8 cellular contexts compared by ENCODE assay signal in the genomic region with DNA sequence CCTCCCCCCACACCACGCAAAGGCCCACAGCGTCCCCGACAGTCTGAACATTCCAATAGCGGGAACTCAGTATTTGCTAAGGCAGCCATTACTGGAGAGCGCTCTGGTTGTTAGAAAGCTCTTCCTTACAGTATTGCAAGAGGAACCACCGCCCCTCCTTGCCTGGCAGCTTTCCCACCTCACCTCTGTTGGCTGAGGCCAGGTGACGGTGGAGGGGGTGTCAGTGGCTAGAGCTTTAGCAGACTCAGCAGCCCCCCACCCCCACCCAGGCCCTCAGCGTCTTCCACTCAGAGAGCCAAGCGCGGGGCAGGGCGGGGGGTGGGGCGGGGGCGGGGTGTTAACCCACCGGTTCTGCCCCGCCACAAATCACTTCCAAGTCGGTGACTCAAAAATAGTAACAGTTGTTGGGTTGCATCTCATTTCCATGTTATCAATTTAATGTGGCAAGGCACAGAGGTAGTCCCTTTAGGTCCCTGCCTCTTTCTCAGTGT. TPM values are rescaled to one million over a fixed set of nuclear protein-coding genes. Genes with fewer than 3 reads are reported as not detected.
DNase-seq lines count a peak whose midpoint lies in the region; ATAC-seq and TF ChIP-seq lines count a peak whose summit lies in the region.

No MANE protein-coding gene starts in this region.

- H3K4me3 ChIP-seq in SU-DHL-6 (ENCODE audit: insufficient read depth, low read length, poor library complexity, severe bottlenecking) (peak overlapping the region; percentile 69), urinary bladder (ENCODE audit: low read depth, low read length) (peak overlapping the region; percentile 5)

- H3K79me2 ChIP-seq in SU-DHL-6 (ENCODE audit: insufficient read depth, low read length): no peaks in the 10 kb centered on the region

- H3K4me2 ChIP-seq in SU-DHL-6 (ENCODE audit: low read depth, low read length, poor library complexity, severe bottlenecking): peak overlapping the region; percentile 82

- peak overlapping the region; percentile 98 for H2AFZ ChIP-seq in SU-DHL-6 (ENCODE audit: low read depth, low read length, severe bottlenecking)

- no peaks in the 10 kb centered on the region for H3K36me3 ChIP-seq in ES-I3 (ENCODE audit: insufficient read depth, low read length)
- no peaks in the 10 kb centered on the region for H3K36me3 ChIP-seq in SU-DHL-6 (ENCODE audit: low read length)
- no peaks in the 10 kb centered on the region for H3K36me3 ChIP-seq in urinary bladder (ENCODE audit: insufficient read depth)

- ATAC-seq in GM18861 (IDR thresholded peaks at IDR 0.05; ENCODE audit: unreplicated experiment) (no peak), GM18858 (IDR thresholded peaks at IDR 0.05; ENCODE audit: unreplicated experiment) (no peak)

- H3F3A ChIP-seq in SU-DHL-6 (ENCODE audit: insufficient read depth): peaks cover 11% of the 10 kb centered on the region; the same call in 1 of the 2 replicates

- no peaks in the 10 kb centered on the region for H4K20me1 ChIP-seq in SU-DHL-6 (ENCODE audit: low read depth, low read length)

- no peak for TF ChIP-seq CTCF in SU-DHL-6 (IDR thresholded peaks at IDR 0.05; ENCODE audit: insufficient read depth, low read length, poor library complexity, severe bottlenecking)

- H3K27me3 ChIP-seq in SU-DHL-6 (ENCODE audit: low read length): no peaks in the 10 kb centered on the region

- H3K9me3 ChIP-seq in ES-I3 (ENCODE audit: control insufficient read depth, insufficient read depth, low read length) (no peaks in the 10 kb centered on the region), SU-DHL-6 (ENCODE audit: insufficient read depth, low read length) (no peaks in the 10 kb centered on the region)

- H3K4me1 ChIP-seq in ES-I3 (ENCODE audit: insufficient read depth, low read length): peaks cover 13% of the 10 kb centered on the region; the same call in 1 of the 2 replicates
- no peaks in the 10 kb centered on the region for H3K4me1 ChIP-seq in urinary bladder (ENCODE audit: insufficient read depth)

- no peaks in the 10 kb centered on the region for H3K9me2 ChIP-seq in SU-DHL-6 (replicated peaks; ENCODE audit: insufficient read depth, low read length)

- H3K27ac ChIP-seq in SU-DHL-6 (ENCODE audit: low read depth, low read length): peak overlapping the region; percentile 78
- H3K27ac ChIP-seq in urinary bladder (ENCODE audit: low read depth): peak overlapping the region; percentile 95

- H3K9ac ChIP-seq in ES-I3 (ENCODE audit: low read depth, low read length): peak overlapping the region; percentile 79
- peak overlapping the region; percentile 64 for H3K9ac ChIP-seq in SU-DHL-6 (ENCODE audit: low read length)

- 9% methylated on average over 16 of the region's 16 CpGs for WGBS in urinary bladder

- DNase-seq in MV-4-11 (lab: John Stamatoyannopoulos, UW): peak; percentile 17
- peak; percentile 53 for DNase-seq in dermis blood vessel endothelial cell
- peak; percentile 36 for DNase-seq in mucosa of gallbladder (ENCODE audit: low spot score)

RNA-seq across cellular contexts. Expression of gene PLEKHH3, which starts 2.3 kb away (rescaled TPM):
- 12.9 and 20.0 TPM in 2 replicates for total RNA-seq in dermis blood vessel endothelial cell
- 36.1 TPM for total RNA-seq in mucosa of gallbladder
- 15.7 TPM for total RNA-seq in urinary bladder
- 46.0 TPM for polyA plus RNA-seq in urinary bladder

RNA-seq across cellular contexts. Expression of gene CCR10, which starts 2.6 kb away (rescaled TPM):
- total RNA-seq in dermis blood vessel endothelial cell (5.1 and 7.9 TPM in 2 replicates), mucosa of gallbladder (0.49 TPM), urinary bladder (1.6 TPM)
- polyA plus RNA-seq in urinary bladder: 3.6 TPM

RNA-seq across cellular contexts. Expression of gene CNTNAP1, which starts 3.3 kb away (rescaled TPM):
- 12.3 and 41.2 TPM in 2 replicates for total RNA-seq in dermis blood vessel endothelial cell
- total RNA-seq in mucosa of gallbladder: 8.1 TPM
- 14.6 TPM for total RNA-seq in urinary bladder
- polyA plus RNA-seq in urinary bladder: 20.1 TPM

RNA-seq across cellular contexts. Expression of gene TUBG2, which starts 20.0 kb away (rescaled TPM):
- 6.4 and 7.7 TPM in 2 replicates for total RNA-seq in dermis blood vessel endothelial cell
- 30.8 TPM for total RNA-seq in mucosa of gallbladder
- 17.3 TPM for total RNA-seq in urinary bladder
- 38.4 TPM for polyA plus RNA-seq in urinary bladder
